ENCODE assay signal across 7 cellular contexts in the genomic region with DNA sequence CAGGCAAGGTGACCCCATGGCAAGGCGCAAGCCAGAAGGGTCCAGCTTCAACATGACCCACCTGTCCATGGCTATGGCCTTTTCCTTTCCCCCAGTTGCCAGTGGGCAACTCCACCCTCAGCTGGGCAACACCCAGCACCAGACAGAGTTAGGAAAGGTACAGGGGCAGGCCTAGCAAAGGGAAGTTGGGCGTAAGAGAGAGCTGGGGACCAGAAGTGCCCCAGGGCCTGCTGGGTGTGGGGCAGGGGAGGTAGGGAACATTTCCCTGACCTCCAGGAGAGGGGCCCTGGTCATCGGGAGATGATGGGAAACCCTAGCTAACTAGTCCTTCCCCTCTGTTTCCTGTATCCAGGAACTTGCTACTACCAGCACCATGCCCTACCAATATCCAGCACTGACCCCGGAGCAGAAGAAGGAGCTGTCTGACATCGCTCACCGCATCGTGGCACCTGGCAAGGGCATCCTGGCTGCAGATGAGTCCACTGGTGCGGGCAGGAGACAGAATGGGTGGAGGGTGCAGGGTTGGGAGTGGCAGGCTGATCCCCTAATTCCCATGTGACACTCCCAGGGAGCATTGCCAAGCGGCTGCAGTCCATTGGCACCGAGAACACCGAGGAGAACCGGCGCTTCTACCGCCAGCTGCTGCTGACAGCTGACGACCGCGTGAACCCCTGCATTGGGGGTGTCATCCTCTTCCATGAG. TPM values are rescaled to one million over a fixed set of nuclear protein-coding genes. Genes with fewer than 3 reads are reported as not detected.
DNase-seq lines count a peak whose midpoint lies in the region; ATAC-seq, FAIRE-seq and TF ChIP-seq lines count a peak whose summit lies in the region.
"Had no signal": no experiment of that assay in that cellular context is flagged by ENCODE, and none has a peak within 500 bp of the region (broad histone marks: within the 10 kb centered on the region; RNA-seq: fewer than 3 reads in every experiment).

No MANE protein-coding gene starts in this region.

- TF ChIP-seq CTCF in MM.1S (IDR thresholded peaks at IDR 0.05; ENCODE audit: low read length) (no peak), H1 (IDR thresholded peaks at IDR 0.05; ENCODE audit: control extremely low read depth in 1 of 3, insufficient read depth in 1 of 3, low read depth in 1 of 3, low read length in 3 of 3) (no peak), sigmoid colon (IDR thresholded peaks at IDR 0.05) (no peak)

- peaks cover 18% of the 10 kb centered on the region for H3K23me2 ChIP-seq in H1 (ENCODE audit: low read depth, low read length)

- H3K27ac ChIP-seq in MM.1S (ENCODE audit: low read length) (peak overlapping the region; percentile 95; the same call in 1 of the 2 replicates), H1 (ENCODE audit: low read depth, low read length) (0 out of 2 replicates have a peak overlapping the region, but pooled peaks have one; percentile 25), sigmoid colon (peak overlapping the region; percentile 96 to 100 (median 98))

- H3K23ac ChIP-seq in H1 (ENCODE audit: insufficient read length): no peak overlapping the region

- ATAC-seq in HG03039 (IDR thresholded peaks at IDR 0.05; ENCODE audit: unreplicated experiment) (no peak), left lobe of liver (no peak)
- ATAC-seq: activated CD4-positive, CD25-positive, alpha-beta regulatory T cell treated with anti-CD3 and anti-CD28 coated beads, Interleukin-2, amount 50 U/mL, for 24 hours had no signal

- H2BK12ac ChIP-seq in H1 (ENCODE audit: low read depth, low read length): no peak overlapping the region

- no peak for FAIRE-seq in H1 (lab: Jason Lieb, UNC)

- H4K5ac ChIP-seq in H1 (ENCODE audit: insufficient read length, low read depth, low read length): no peak overlapping the region

- H3K9me3 ChIP-seq in MM.1S (replicated peaks; ENCODE audit: insufficient read depth, low read length) (no peaks in the 10 kb centered on the region), H1 (ENCODE audit: insufficient read depth in 2 of 2, low read depth in 1 of 2, low read length in 1 of 2) (no peaks in the 10 kb centered on the region), sigmoid colon (no peaks in the 10 kb centered on the region)

- H2BK5ac ChIP-seq in H1 (ENCODE audit: low read depth, low read length): peak overlapping the region; percentile 96; the same call in 1 of the 2 replicates

- H3K56ac ChIP-seq in H1 (replicated peaks; ENCODE audit: insufficient read length, low read depth, low read length): no peak overlapping the region

- peaks cover 65% of the 10 kb centered on the region for H3K79me2 ChIP-seq in MM.1S (ENCODE audit: low read length)
- peaks cover 15 to 30% of the 10 kb centered on the region in 2 experiments for H3K79me2 ChIP-seq in H1 (ENCODE audit: control insufficient read depth in 1 of 2, insufficient read depth in 2 of 2, low read length in 2 of 2)

- peak overlapping the region; percentile 94 for H3K9ac ChIP-seq in MM.1S (ENCODE audit: low read length)
- H3K9ac ChIP-seq in H1 (replicated peaks in 1 of 4; ENCODE audit: extremely low read depth in 1 of 4, low read depth in 3 of 4, low read length in 3 of 4): peak overlapping the region in 3 of 4 experiments; percentile 81 to 85 (median 83); a peak in 5 of 7 replicates

- H2AFZ ChIP-seq in MM.1S (ENCODE audit: low read length) (no peak overlapping the region), H1 (ENCODE audit: low read length) (no peak overlapping the region)

- POLR2A ChIA-PET in H1 (lab: Charles Lee; ENCODE audit: partially characterized antibody): interaction anchor here (0.8 to 21.2 kb wide), 10 partner anchors 11 to 531 kb away, joined by 3 to 353 read pairs (median 8); a partner anchor contains a TSS

- H4K91ac ChIP-seq in H1 (replicated peaks; ENCODE audit: insufficient read length, low read length): no peak overlapping the region

- H3K27me3 ChIP-seq in MM.1S (replicated peaks; ENCODE audit: insufficient read depth, low read length): no peaks in the 10 kb centered on the region
- no peaks in the 10 kb centered on the region for H3K27me3 ChIP-seq in H1 (replicated peaks in 1 of 4; ENCODE audit: control insufficient read depth in 3 of 4, extremely low read depth in 1 of 4, insufficient read depth in 3 of 4, low read length in 3 of 4)
- no peaks in the 10 kb centered on the region for H3K27me3 ChIP-seq in sigmoid colon

- H4K20me1 ChIP-seq in MM.1S (ENCODE audit: insufficient read depth, low read length) (peaks cover 18% of the 10 kb centered on the region), H1 (replicated peaks in 1 of 2; ENCODE audit: control insufficient read depth in 1 of 2, insufficient read depth in 2 of 2, low read length in 2 of 2) (peaks cover 16 to 35% of the 10 kb centered on the region in 2 experiments)

- no peaks in the 10 kb centered on the region for H3K9me2 ChIP-seq in MM.1S (replicated peaks; ENCODE audit: insufficient read depth, low read length)

- H4K8ac ChIP-seq in H1 (ENCODE audit: extremely low read depth, insufficient read depth, low read length): peak overlapping the region; percentile 30

- H3K36me3 ChIP-seq in MM.1S (replicated peaks; ENCODE audit: insufficient read depth, low read length) (peaks cover 22% of the 10 kb centered on the region), H1 (ENCODE audit: control insufficient read depth in 2 of 4, insufficient read depth in 4 of 4, low read length in 3 of 4) (peaks cover 19 to 49% (median 45%) of the 10 kb centered on the region in 4 experiments), sigmoid colon (peaks cover 45 to 50% (median 46%) of the 10 kb centered on the region in 4 donors)

- CTCF ChIA-PET in H1 (lab: Charles Lee; ENCODE audit: partially characterized antibody): interaction anchor here (0.8 to 7.3 kb wide), 7 partner anchors 10 to 67 kb away, joined by 3 to 51 read pairs (median 6); a partner anchor contains a TSS

- DNase-seq in MM.1S (no peak), H1 (ENCODE audit: low read depth in 1 of 2, low spot score in 2 of 2) (no peak), sigmoid colon (peak; percentile 77), DMS114 treated with DMSO at 0.1 percent for 48 hours (lab: John Stamatoyannopoulos, UW; ENCODE audit: unreplicated experiment) (no peak), left lobe of liver (ENCODE audit: low spot score) (no peak)

- peak overlapping the region; percentile 32; the same call in 1 of the 2 replicates for H3K18ac ChIP-seq in H1 (ENCODE audit: extremely low read depth, low read length)

- peak overlapping the region; percentile 94 for H3K4me2 ChIP-seq in MM.1S (ENCODE audit: low read depth, low read length)
- peak overlapping the region; percentile 73 to 81 for H3K4me2 ChIP-seq in H1 (ENCODE audit: insufficient read depth in 1 of 2, low read depth in 2 of 2, low read length in 2 of 2)

- peaks cover 22% of the 10 kb centered on the region for H3K4me1 ChIP-seq in MM.1S (ENCODE audit: low read length)
- H3K4me1 ChIP-seq in H1 (replicated peaks in 1 of 4; ENCODE audit: control insufficient read depth in 3 of 4, insufficient read depth in 4 of 4, low read length in 3 of 4): peaks cover 6 to 23% (median 11%) of the 10 kb centered on the region in 4 experiments
- H3K4me1 ChIP-seq in sigmoid colon: peaks cover 0 to 62% (median 58%) of the 10 kb centered on the region in 4 donors

- no peak for TF ChIP-seq POLR2A in H1 (IDR thresholded peaks at IDR 0.05; ENCODE audit: control extremely low read depth in 1 of 2, low read depth in 2 of 2, low read length in 2 of 2)
- TF ChIP-seq POLR2A in sigmoid colon (IDR thresholded peaks at IDR 0.05): no peak

- no peak overlapping the region for H2BK20ac ChIP-seq in H1 (ENCODE audit: low read length)

- H2AK5ac ChIP-seq in H1 (ENCODE audit: low read depth, low read length): no peak overlapping the region

- WGBS in H1 (ENCODE audit: extremely low coverage in 1 of 2, insufficient coverage in 1 of 2, insufficient read length in 1 of 2, insufficient replicate concordance in 2 of 2, low coverage in 1 of 2, low lambda C conversion rate in 2 of 2, missing lambda C conversion rate in 1 of 2), 2 experiments: 94% methylated on average over 17 of the region's 17 CpGs; no CpG with 5 or more reads in 1 of the 2 experiments
- WGBS in sigmoid colon, 2 donors: 16 to 56% methylated on average over 17 of the region's 17 CpGs

- H3K4me3 ChIP-seq in MM.1S (ENCODE audit: low read length) (peak overlapping the region; percentile 92), H1 (ENCODE audit: extremely low read depth in 1 of 4, insufficient read depth in 2 of 4, low read depth in 3 of 4, low read length in 4 of 4) (peak overlapping the region; percentile 71 to 92 (median 88)), sigmoid colon (peak overlapping the region; percentile 73 to 98 (median 82))

- no peak overlapping the region for H3K4ac ChIP-seq in H1 (replicated peaks; ENCODE audit: insufficient read length, low read depth, low read length)

- H3K79me1 ChIP-seq in H1 (ENCODE audit: low read depth, low read length): peaks cover 9% of the 10 kb centered on the region; the same call in 1 of the 2 replicates

- no peak overlapping the region for H2BK120ac ChIP-seq in H1 (replicated peaks; ENCODE audit: low read depth, low read length)

- H2BK15ac ChIP-seq in H1 (ENCODE audit: low read length): no peak overlapping the region

- no peak overlapping the region for H3K14ac ChIP-seq in H1 (ENCODE audit: insufficient read length)

- TF ChIP-seq RAD21 in H1 (IDR thresholded peaks at IDR 0.05 in 1 of 2, conservative IDR thresholded peaks at IDR 0.05 in 1 of 2; ENCODE audit: low read depth in 2 of 2, low read length in 2 of 2): no peak

- TF ChIP-seq EP300 in H1 (IDR thresholded peaks at IDR 0.05; ENCODE audit: borderline replicate concordance in 1 of 2, low read depth in 2 of 2, low read length in 2 of 2): no peak
- no peak for TF ChIP-seq EP300 in sigmoid colon (IDR thresholded peaks at IDR 0.05)

- intact Hi-C loops in sigmoid colon (cut with DNase I): loop anchor here (5.0 kb wide), 1 partner anchor 255 kb away; a partner anchor contains a TSS

- peaks cover 48% of the 10 kb centered on the region for H3F3A ChIP-seq in MM.1S (ENCODE audit: insufficient read depth, low read length)

RNA-seq across cellular contexts. Expression of a gene that starts 1.5 kb away (rescaled TPM):
- total RNA-seq in H1 (2021; fragmentation: NEBNext Ultra II Directional; extraction: Animal tissue kit (Norgen Biotek cat#: 25700)): 1,083 and 1,146 TPM in 2 replicates
- 1,072 and 1,397 TPM in 2 replicates for polyA plus RNA-seq in H1 (2011; rRNA removed)
- 884 TPM for polyA plus RNA-seq in H1 (2011; cell fraction: cytosol; rRNA removed)
- 1,022 TPM for polyA plus RNA-seq in H1 (2011; cell fraction: nucleus; rRNA removed)
- 986 to 1,460 TPM (median 1,381 TPM) in 4 replicates for polyA plus RNA-seq in H1 (2012, experiment 1 of 2)
- 2,176 TPM for polyA plus RNA-seq in H1 (2012, experiment 2 of 2)
- 777 TPM for polyA plus RNA-seq in H1 (2013, experiment 1 of 2)
- polyA plus RNA-seq in H1 (2013, experiment 2 of 2): 779 TPM
- 753 and 900 TPM in 2 replicates for polyA minus RNA-seq in H1 (2011; rRNA and poly(A)+ RNA removed)
- 734 TPM for polyA minus RNA-seq in H1 (2011; cell fraction: cytosol; rRNA and poly(A)+ RNA removed)
- polyA minus RNA-seq in H1 (2011; cell fraction: nucleus; rRNA and poly(A)+ RNA removed): 382 TPM
- total RNA-seq in sigmoid colon: 1,000 to 10,000 TPM in 1 of 4 donors, 100 to 1,000 TPM in 3; 905 to 1,010 (median 960) TPM
- 1,000 to 10,000 TPM; 1,265 to 1,667 (median 1,498) TPM for polyA plus RNA-seq in sigmoid colon
- total RNA-seq in left lobe of liver: 176 TPM

RNA-seq across cellular contexts. Expression of a gene that starts 8.8 kb away (rescaled TPM):
- total RNA-seq in H1 (2021; fragmentation: NEBNext Ultra II Directional; extraction: Animal tissue kit (Norgen Biotek cat#: 25700)): 148 TPM in 2 replicates
- polyA plus RNA-seq in H1 (2011; rRNA removed) (298 and 355 TPM in 2 replicates), sigmoid colon (100 to 1,000 TPM; 118 to 155 (median 146) TPM)
- polyA plus RNA-seq in H1 (2011; cell fraction: cytosol; rRNA removed): 266 TPM
- 241 TPM for polyA plus RNA-seq in H1 (2011; cell fraction: nucleus; rRNA removed)
- 134 to 209 TPM (median 190 TPM) in 4 replicates for polyA plus RNA-seq in H1 (2012, experiment 1 of 2)
- polyA plus RNA-seq in H1 (2012, experiment 2 of 2): 229 TPM
- polyA plus RNA-seq in H1 (2013, experiment 1 of 2): 96.9 TPM
- polyA plus RNA-seq in H1 (2013, experiment 2 of 2): 101 TPM
- polyA minus RNA-seq in H1 (2011; rRNA and poly(A)+ RNA removed): 329 and 355 TPM in 2 replicates
- 125 TPM for polyA minus RNA-seq in H1 (2011; cell fraction: cytosol; rRNA and poly(A)+ RNA removed)
- 62.4 TPM for polyA minus RNA-seq in H1 (2011; cell fraction: nucleus; rRNA and poly(A)+ RNA removed)
- total RNA-seq in sigmoid colon (10 to 100 TPM; 39.2 to 45.6 (median 43.6) TPM), left lobe of liver (51.0 TPM)

RNA-seq across cellular contexts. Expression of a gene that starts 24.7 kb away (rescaled TPM):
- 2.3 and 2.8 TPM in 2 replicates for total RNA-seq in H1 (2021; fragmentation: NEBNext Ultra II Directional; extraction: Animal tissue kit (Norgen Biotek cat#: 25700))
- polyA plus RNA-seq in H1 (2011; rRNA removed) (2.2 and 3.6 TPM in 2 replicates), sigmoid colon (1 to 10 TPM in 1 of 3 donors, under 1 TPM in 2; 0.23 to 1.1 (median 0.60) TPM)
- 1.5 TPM for polyA plus RNA-seq in H1 (2011; cell fraction: cytosol; rRNA removed)
- 4.9 TPM for polyA plus RNA-seq in H1 (2011; cell fraction: nucleus; rRNA removed)
- 2.1 to 4.8 TPM (median 3.4 TPM) in 4 replicates for polyA plus RNA-seq in H1 (2012, experiment 1 of 2)
- polyA plus RNA-seq in H1 (2012, experiment 2 of 2): 3.3 TPM
- 2.4 TPM for polyA plus RNA-seq in H1 (2013, experiment 1 of 2)
- polyA plus RNA-seq in H1 (2013, experiment 2 of 2): 2.0 TPM
- polyA minus RNA-seq in H1 (2011; rRNA and poly(A)+ RNA removed): 0.20 and 0.44 TPM in 2 replicates
- polyA minus RNA-seq in H1 (2011; cell fraction: cytosol; rRNA and poly(A)+ RNA removed): 1.6 TPM
- 1.8 TPM for polyA minus RNA-seq in H1 (2011; cell fraction: nucleus; rRNA and poly(A)+ RNA removed)
- total RNA-seq in sigmoid colon (1 to 10 TPM in 3 of 4 donors, under 1 TPM in 1; 0.54 to 1.7 (median 1.1) TPM), left lobe of liver (0.86 TPM)

RNA-seq across cellular contexts. Expression of a gene that starts 29.0 kb away (rescaled TPM):
- total RNA-seq in H1 (2021; fragmentation: NEBNext Ultra II Directional; extraction: Animal tissue kit (Norgen Biotek cat#: 25700)): 40.3 and 43.2 TPM in 2 replicates
- polyA plus RNA-seq in H1 (2011; rRNA removed) (53.3 and 91.8 TPM in 2 replicates), sigmoid colon (100 to 1,000 TPM in 2 of 3 donors, 10 to 100 TPM in 1; 57.6 to 126 (median 107) TPM)
- 49.2 TPM for polyA plus RNA-seq in H1 (2011; cell fraction: cytosol; rRNA removed)
- 126 TPM for polyA plus RNA-seq in H1 (2011; cell fraction: nucleus; rRNA removed)
- polyA plus RNA-seq in H1 (2012, experiment 1 of 2): 53.5 to 72.5 TPM (median 65.8 TPM) in 4 replicates
- polyA plus RNA-seq in H1 (2012, experiment 2 of 2): 62.9 TPM
- 35.3 TPM for polyA plus RNA-seq in H1 (2013, experiment 1 of 2)
- 36.6 TPM for polyA plus RNA-seq in H1 (2013, experiment 2 of 2)
- polyA minus RNA-seq in H1 (2011; rRNA and poly(A)+ RNA removed): 10.7 and 15.9 TPM in 2 replicates
- 17.5 TPM for polyA minus RNA-seq in H1 (2011; cell fraction: cytosol; rRNA and poly(A)+ RNA removed)
- 27.2 TPM for polyA minus RNA-seq in H1 (2011; cell fraction: nucleus; rRNA and poly(A)+ RNA removed)
- total RNA-seq in sigmoid colon (100 to 1,000 TPM in 2 of 4 donors, 10 to 100 TPM in 2; 82.1 to 110 (median 103) TPM), left lobe of liver (20.9 TPM)

RNA-seq across cellular contexts. Expression of a gene that starts 36.0 kb away (rescaled TPM):
- 26.9 and 27.8 TPM in 2 replicates for total RNA-seq in H1 (2021; fragmentation: NEBNext Ultra II Directional; extraction: Animal tissue kit (Norgen Biotek cat#: 25700))
- polyA plus RNA-seq in H1 (2011; rRNA removed): 15.2 and 23.0 TPM in 2 replicates
- 10.8 TPM for polyA plus RNA-seq in H1 (2011; cell fraction: cytosol; rRNA removed)
- 27.6 TPM for polyA plus RNA-seq in H1 (2011; cell fraction: nucleus; rRNA removed)
- 22.8 to 38.2 TPM (median 34.6 TPM) in 4 replicates for polyA plus RNA-seq in H1 (2012, experiment 1 of 2)
- polyA plus RNA-seq in H1 (2012, experiment 2 of 2): 27.3 TPM
- 20.8 TPM for polyA plus RNA-seq in H1 (2013, experiment 1 of 2)
- polyA plus RNA-seq in H1 (2013, experiment 2 of 2): 21.9 TPM
- polyA minus RNA-seq in H1 (2011; rRNA and poly(A)+ RNA removed): 12.2 and 15.3 TPM in 2 replicates
- 26.3 TPM for polyA minus RNA-seq in H1 (2011; cell fraction: cytosol; rRNA and poly(A)+ RNA removed)
- polyA minus RNA-seq in H1 (2011; cell fraction: nucleus; rRNA and poly(A)+ RNA removed): 7.4 TPM
- total RNA-seq in sigmoid colon: not detected
- polyA plus RNA-seq in sigmoid colon: under 1 TPM in 1 of 3 donors, not detected in 2; 0.54 TPM
- total RNA-seq in left lobe of liver: 0.13 TPM

Comparison
In these comparisons a context has a peak if more than half of its experiments do, and no peak if none do; other contexts are left out.
1. H3K27ac ChIP-seq: peak in every context shown above with its lines; median percentile 98 in sigmoid colon; 95 in MM.1S; 25 in H1.